ENCODE assay signal across 1 cellular context in the genomic region with DNA sequence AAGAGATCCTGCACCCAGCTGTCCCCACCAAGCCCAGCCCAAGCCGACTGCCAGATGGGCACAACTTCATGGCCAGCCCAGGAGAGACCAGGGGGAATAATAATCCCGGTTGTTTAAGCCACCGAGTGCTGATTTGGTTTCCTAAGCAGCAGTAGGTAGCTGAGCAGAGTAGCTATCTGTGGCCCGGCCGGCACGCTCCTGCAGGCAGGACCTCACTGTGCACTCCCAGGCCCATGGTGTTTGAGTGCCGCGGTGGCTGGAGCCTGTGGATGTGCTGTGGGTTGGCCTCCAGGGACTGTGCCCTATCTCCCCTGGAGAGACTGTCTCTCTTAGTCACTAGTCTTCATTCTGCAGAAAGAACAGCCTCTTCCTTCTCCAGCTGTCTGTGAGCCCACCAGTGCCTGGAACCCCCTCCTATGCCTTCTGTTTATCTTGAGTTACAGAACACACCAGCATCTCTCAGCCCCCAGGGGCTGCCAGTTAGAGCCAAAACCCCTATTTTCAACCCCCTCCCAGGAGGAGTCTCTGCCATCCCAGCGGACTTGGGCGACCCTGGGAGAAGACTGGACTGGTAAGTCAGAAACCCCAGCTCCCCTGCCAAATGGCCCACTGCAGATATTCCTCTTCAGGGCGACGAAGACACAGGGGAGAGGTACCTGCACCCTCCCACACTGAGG.
TF ChIP-seq lines count a peak whose summit lies in the region.

No MANE protein-coding gene starts in this region.

TF ChIP-seq in GM23338, 12 proteins besides CTCF, POLR2A, EP300 and RAD21 (continued from another document):
- TF ChIP-seq, protein P1, sequence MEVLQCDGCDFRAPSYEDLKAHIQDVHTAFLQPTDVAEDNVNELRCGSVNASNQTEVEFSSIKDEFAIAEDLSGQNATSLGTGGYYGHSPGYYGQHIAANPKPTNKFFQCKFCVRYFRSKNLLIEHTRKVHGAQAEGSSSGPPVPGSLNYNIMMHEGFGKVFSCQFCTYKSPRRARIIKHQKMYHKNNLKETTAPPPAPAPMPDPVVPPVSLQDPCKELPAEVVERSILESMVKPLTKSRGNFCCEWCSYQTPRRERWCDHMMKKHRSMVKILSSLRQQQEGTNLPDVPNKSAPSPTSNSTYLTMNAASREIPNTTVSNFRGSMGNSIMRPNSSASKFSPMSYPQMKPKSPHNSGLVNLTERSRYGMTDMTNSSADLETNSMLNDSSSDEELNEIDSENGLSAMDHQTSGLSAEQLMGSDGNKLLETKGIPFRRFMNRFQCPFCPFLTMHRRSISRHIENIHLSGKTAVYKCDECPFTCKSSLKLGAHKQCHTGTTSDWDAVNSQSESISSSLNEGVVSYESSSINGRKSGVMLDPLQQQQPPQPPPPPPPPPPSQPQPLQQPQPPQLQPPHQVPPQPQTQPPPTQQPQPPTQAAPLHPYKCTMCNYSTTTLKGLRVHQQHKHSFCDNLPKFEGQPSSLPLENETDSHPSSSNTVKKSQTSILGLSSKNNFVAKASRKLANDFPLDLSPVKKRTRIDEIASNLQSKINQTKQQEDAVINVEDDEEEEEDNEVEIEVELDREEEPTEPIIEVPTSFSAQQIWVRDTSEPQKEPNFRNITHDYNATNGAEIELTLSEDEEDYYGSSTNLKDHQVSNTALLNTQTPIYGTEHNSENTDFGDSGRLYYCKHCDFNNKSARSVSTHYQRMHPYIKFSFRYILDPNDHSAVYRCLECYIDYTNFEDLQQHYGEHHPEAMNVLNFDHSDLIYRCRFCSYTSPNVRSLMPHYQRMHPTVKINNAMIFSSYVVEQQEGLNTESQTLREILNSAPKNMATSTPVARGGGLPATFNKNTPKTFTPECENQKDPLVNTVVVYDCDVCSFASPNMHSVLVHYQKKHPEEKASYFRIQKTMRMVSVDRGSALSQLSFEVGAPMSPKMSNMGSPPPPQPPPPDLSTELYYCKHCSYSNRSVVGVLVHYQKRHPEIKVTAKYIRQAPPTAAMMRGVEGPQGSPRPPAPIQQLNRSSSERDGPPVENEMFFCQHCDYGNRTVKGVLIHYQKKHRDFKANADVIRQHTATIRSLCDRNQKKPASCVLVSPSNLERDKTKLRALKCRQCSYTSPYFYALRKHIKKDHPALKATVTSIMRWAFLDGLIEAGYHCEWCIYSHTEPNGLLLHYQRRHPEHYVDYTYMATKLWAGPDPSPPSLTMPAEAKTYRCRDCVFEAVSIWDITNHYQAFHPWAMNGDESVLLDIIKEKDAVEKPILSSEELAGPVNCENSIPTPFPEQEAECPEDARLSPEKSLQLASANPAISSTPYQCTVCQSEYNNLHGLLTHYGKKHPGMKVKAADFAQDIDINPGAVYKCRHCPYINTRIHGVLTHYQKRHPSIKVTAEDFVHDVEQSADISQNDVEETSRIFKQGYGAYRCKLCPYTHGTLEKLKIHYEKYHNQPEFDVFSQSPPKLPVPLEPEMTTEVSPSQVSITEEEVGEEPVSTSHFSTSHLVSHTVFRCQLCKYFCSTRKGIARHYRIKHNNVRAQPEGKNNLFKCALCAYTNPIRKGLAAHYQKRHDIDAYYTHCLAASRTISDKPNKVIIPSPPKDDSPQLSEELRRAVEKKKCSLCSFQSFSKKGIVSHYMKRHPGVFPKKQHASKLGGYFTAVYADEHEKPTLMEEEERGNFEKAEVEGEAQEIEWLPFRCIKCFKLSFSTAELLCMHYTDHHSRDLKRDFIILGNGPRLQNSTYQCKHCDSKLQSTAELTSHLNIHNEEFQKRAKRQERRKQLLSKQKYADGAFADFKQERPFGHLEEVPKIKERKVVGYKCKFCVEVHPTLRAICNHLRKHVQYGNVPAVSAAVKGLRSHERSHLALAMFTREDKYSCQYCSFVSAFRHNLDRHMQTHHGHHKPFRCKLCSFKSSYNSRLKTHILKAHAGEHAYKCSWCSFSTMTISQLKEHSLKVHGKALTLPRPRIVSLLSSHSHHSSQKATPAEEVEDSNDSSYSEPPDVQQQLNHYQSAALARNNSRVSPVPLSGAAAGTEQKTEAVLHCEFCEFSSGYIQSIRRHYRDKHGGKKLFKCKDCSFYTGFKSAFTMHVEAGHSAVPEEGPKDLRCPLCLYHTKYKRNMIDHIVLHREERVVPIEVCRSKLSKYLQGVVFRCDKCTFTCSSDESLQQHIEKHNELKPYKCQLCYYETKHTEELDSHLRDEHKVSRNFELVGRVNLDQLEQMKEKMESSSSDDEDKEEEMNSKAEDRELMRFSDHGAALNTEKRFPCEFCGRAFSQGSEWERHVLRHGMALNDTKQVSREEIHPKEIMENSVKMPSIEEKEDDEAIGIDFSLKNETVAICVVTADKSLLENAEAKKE (CRISPR knock-in tag; IDR thresholded peaks at IDR 0.05): no peak
- TF ChIP-seq, protein P2, sequence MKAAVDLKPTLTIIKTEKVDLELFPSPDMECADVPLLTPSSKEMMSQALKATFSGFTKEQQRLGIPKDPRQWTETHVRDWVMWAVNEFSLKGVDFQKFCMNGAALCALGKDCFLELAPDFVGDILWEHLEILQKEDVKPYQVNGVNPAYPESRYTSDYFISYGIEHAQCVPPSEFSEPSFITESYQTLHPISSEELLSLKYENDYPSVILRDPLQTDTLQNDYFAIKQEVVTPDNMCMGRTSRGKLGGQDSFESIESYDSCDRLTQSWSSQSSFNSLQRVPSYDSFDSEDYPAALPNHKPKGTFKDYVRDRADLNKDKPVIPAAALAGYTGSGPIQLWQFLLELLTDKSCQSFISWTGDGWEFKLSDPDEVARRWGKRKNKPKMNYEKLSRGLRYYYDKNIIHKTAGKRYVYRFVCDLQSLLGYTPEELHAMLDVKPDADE (IDR thresholded peaks at IDR 0.05): no peak
